In genomic region chr12:108302471-108303311, GRCh38 we compare ENCODE assay signal across 10 cellular contexts. TPM values are rescaled to one million over a fixed set of nuclear protein-coding genes. Genes with fewer than 3 reads are reported as not detected.
A peak's percentile ranks its signal among the peaks of the same experiment; 100 is the strongest.
DNase-seq lines count a peak whose midpoint lies in the region; ATAC-seq and TF ChIP-seq lines count a peak whose summit lies in the region.
"Had no signal": no experiment of that assay in that cellular context is flagged by ENCODE, and none has a peak within 500 bp of the region (broad histone marks: within the 10 kb centered on the region; RNA-seq: fewer than 3 reads in every experiment).

No MANE protein-coding gene starts in this region.

- no peak for TF ChIP-seq POLR2A in adrenal gland (IDR thresholded peaks at IDR 0.05)

- TF ChIP-seq CTCF in adrenal gland (IDR thresholded peaks at IDR 0.05): no peak
- TF ChIP-seq CTCF in left ventricle myocardium inferior (IDR thresholded peaks at IDR 0.05; ENCODE audit: borderline replicate concordance): peak; percentile 43
- peak; percentile 27 for TF ChIP-seq CTCF in retinal pigment epithelial cell (conservative IDR thresholded peaks at IDR 0.05; ENCODE audit: low read depth, low read length)

- ATAC-seq in HG03280 (IDR thresholded peaks at IDR 0.05; ENCODE audit: unreplicated experiment) (no peak), HG03095 (IDR thresholded peaks at IDR 0.05; ENCODE audit: unreplicated experiment) (no peak)

- no peaks in the 10 kb centered on the region for H3K27me3 ChIP-seq in adrenal gland
- H3K27me3 ChIP-seq in left ventricle myocardium inferior (ENCODE audit: low read depth): no peaks in the 10 kb centered on the region

- WGBS in adrenal gland, 4 donors: 36 to 47% (median 42%) methylated on average over 13 to 17 of the region's 17 CpGs

- intact Hi-C loops in adrenal gland (cut with DNase I) (no loop called here), left ventricle myocardium inferior (cut with micrococcal nuclease) (no loop called here)

- H3K27ac ChIP-seq in adrenal gland (peak overlapping the region in 3 of 5 donors; percentile 38 to 82 (median 59)), left ventricle myocardium inferior (replicated peaks) (peak overlapping the region; percentile 92)

- H3K4me3 ChIP-seq in adrenal gland (no peak overlapping the region), left ventricle myocardium inferior (peak overlapping the region; percentile 37), retinal pigment epithelial cell (ENCODE audit: low read length) (no peak overlapping the region)

- H3K4me1 ChIP-seq in adrenal gland (replicated peaks in 1 of 2): peaks cover 0 to 48% of the 10 kb centered on the region in 2 donors
- peaks cover 89% of the 10 kb centered on the region for H3K4me1 ChIP-seq in left ventricle myocardium inferior

- H3K36me3 ChIP-seq in adrenal gland (replicated peaks in 1 of 2) (no peaks in the 10 kb centered on the region), left ventricle myocardium inferior (no peaks in the 10 kb centered on the region)

- H3K9me3 ChIP-seq in adrenal gland (replicated peaks in 1 of 3) (no peaks in the 10 kb centered on the region), left ventricle myocardium inferior (replicated peaks) (no peaks in the 10 kb centered on the region)

- DNase-seq in GM03348 (ENCODE audit: low spot score) (peak; percentile 58), adrenal gland (peak; percentile 43 to 76 (median 52)), left ventricle myocardium inferior (peak; percentile 88), retinal pigment epithelial cell (ENCODE audit: low read depth) (no peak), NCI-H774 (lab: John Stamatoyannopoulos, UW) (no peak), AML-193 (lab: John Stamatoyannopoulos, UW) (no peak)
- DNase-seq: activated B cell treated with CpG ODN at 0.5 μM for 24 hours, NCI-H2029 had no signal

RNA-seq across cellular contexts. Expression of gene CMKLR1, which starts 36.4 kb away (rescaled TPM):
- 10 to 100 TPM; 12.5 to 26.6 (median 19.7) TPM for total RNA-seq in adrenal gland
- 1 to 10 TPM; 4.6 to 8.8 (median 6.1) TPM for polyA plus RNA-seq in adrenal gland
- 5.7 TPM for total RNA-seq in left ventricle myocardium inferior

Comparison
In these comparisons a context has a peak if more than half of its experiments do, and no peak if none do; other contexts are left out.
1. DNase-seq: peak in GM03348 (single experiment), adrenal gland (7 of 7) and left ventricle myocardium inferior (single experiment); none in retinal pigment epithelial cell (single experiment), NCI-H774 (single experiment) and AML-193 (0 of 2).
2. CTCF ChIP-seq: peak in left ventricle myocardium inferior (single experiment) and retinal pigment epithelial cell (single experiment); none in adrenal gland (0 of 6).